ENCODE assay signal across 9 cellular contexts in genomic region chr15:89177633-89178306, GRCh38. TPM values are rescaled to one million over a fixed set of nuclear protein-coding genes. Genes with fewer than 3 reads are reported as not detected.
A peak's percentile ranks its signal among the peaks of the same experiment; 100 is the strongest.
DNase-seq lines count a peak whose midpoint lies in the region; ATAC-seq and TF ChIP-seq lines count a peak whose summit lies in the region.
"Had no signal": no experiment of that assay in that cellular context is flagged by ENCODE, and none has a peak within 500 bp of the region (broad histone marks: within the 10 kb centered on the region; RNA-seq: fewer than 3 reads in every experiment).

No MANE protein-coding gene starts in this region.

- 3 to 4% methylated on average over 6 of the region's 6 CpGs for WGBS in tibial nerve, 2 donors

- no peaks in the 10 kb centered on the region for H3K27me3 ChIP-seq in tibial nerve

- peak; percentile 87 for TF ChIP-seq CTCF in fibroblast of villous mesenchyme (IDR thresholded peaks at IDR 0.05; ENCODE audit: insufficient read depth, low read depth, low read length)
- peak; percentile 95 for TF ChIP-seq CTCF in osteocyte (IDR thresholded peaks at IDR 0.05)
- TF ChIP-seq CTCF in tibial nerve (IDR thresholded peaks at IDR 0.05), result peak; percentile 74 to 94 (median 80)

- ATAC-seq in HG02981 (IDR thresholded peaks at IDR 0.05; ENCODE audit: unreplicated experiment), result no peak

- TF ChIP-seq POLR2A in tibial nerve (IDR thresholded peaks at IDR 0.05), result no peak

- no peak overlapping the region for H3K4me3 Mint-ChIP-seq in osteocyte (ENCODE audit: unreplicated experiment)

- H3K36me3 ChIP-seq in tibial nerve, result peaks cover 0 to 28% (median 0%) of the 10 kb centered on the region in 3 donors

- H3K27ac ChIP-seq in tibial nerve, result peak overlapping the region in 2 of 4 donors; percentile 40 to 68

- H3K27me3 Mint-ChIP-seq in osteocyte (ENCODE audit: unreplicated experiment), result no peaks in the 10 kb centered on the region

- TF ChIP-seq EP300 in tibial nerve (IDR thresholded peaks at IDR 0.05), result peak in 1 of 2 donors; percentile 50

- peak; percentile 82 for DNase-seq in COLO829 (ENCODE audit: low spot score)
- peak; percentile 82 for DNase-seq in HT-29 (ENCODE audit: low spot score)
- DNase-seq in SHP77 (lab: John Stamatoyannopoulos, UW), result peak; percentile 50 to 51
- DNase-seq in activated effector memory CD4-positive, alpha-beta T cell treated with anti-CD3 and anti-CD28 coated beads, Interleukin-2, amount 50 U/mL, for 16 hours, result peak; percentile 84
- DNase-seq in fibroblast of villous mesenchyme (ENCODE audit: low read depth), result peak; percentile 79
- no peak for DNase-seq in osteocyte (ENCODE audit: extremely low spot score, unreplicated experiment)
- peak; percentile 43 to 75 for DNase-seq in tibial nerve (ENCODE audit: low spot score in 2 of 2)

- H3K9me3 Mint-ChIP-seq in osteocyte (ENCODE audit: unreplicated experiment), result no peaks in the 10 kb centered on the region

- H3K4me3 ChIP-seq in fibroblast of villous mesenchyme (ENCODE audit: low read depth, low read length), result no peak overlapping the region
- no peak overlapping the region for H3K4me3 ChIP-seq in tibial nerve

- peaks cover 0 to 55% (median 9%) of the 10 kb centered on the region in 4 donors for H3K4me1 ChIP-seq in tibial nerve

- H3K36me3 Mint-ChIP-seq in osteocyte (ENCODE audit: unreplicated experiment), result peaks cover 36% of the 10 kb centered on the region

- peaks cover 50% of the 10 kb centered on the region for H3K4me1 Mint-ChIP-seq in osteocyte (ENCODE audit: unreplicated experiment)

- H3K9me3 ChIP-seq in tibial nerve, result no peaks in the 10 kb centered on the region

- H3K27ac Mint-ChIP-seq in osteocyte (ENCODE audit: unreplicated experiment), result peak overlapping the region; percentile 81

RNA-seq across cellular contexts. Expression of gene RLBP1, which starts 43.6 kb away (rescaled TPM):
- total RNA-seq in HT-29 (2014; rRNA removed; shearing (Covaris generic)), result 0.18 TPM in 1 of 2 replicates, not detected in the other
- not detected in 2 replicates for total RNA-seq in fibroblast of villous mesenchyme
- not detected in 2 replicates for total RNA-seq in osteocyte
- total RNA-seq in tibial nerve, result not detected
- total RNA-seq: T-helper 2 cell treated with Interferon-gamma antibody and Interleukin-4, amounts not matched to agents 100 ng/mL and 5 ng/mL, for 36 hours had no signal
